9 cellular contexts compared by ENCODE assay signal in genomic region chr19:35612224-35612558, GRCh38. TPM values are rescaled to one million over a fixed set of nuclear protein-coding genes. Genes with fewer than 3 reads are reported as not detected.
DNase-seq lines count a peak whose midpoint lies in the region; ATAC-seq and TF ChIP-seq lines count a peak whose summit lies in the region.
"Had no signal": no experiment of that assay in that cellular context is flagged by ENCODE, and none has a peak within 500 bp of the region (broad histone marks: within the 10 kb centered on the region; RNA-seq: fewer than 3 reads in every experiment).

No MANE protein-coding gene starts in this region.

- H3K36me3 ChIP-seq in SK-N-MC (ENCODE audit: insufficient read depth, low read length): no peaks in the 10 kb centered on the region; the same call in 1 of the 2 replicates
- H3K36me3 ChIP-seq in gastrocnemius medialis: no peaks in the 10 kb centered on the region

- H3K9me3 ChIP-seq in SK-N-MC (ENCODE audit: low read depth, low read length) (no peaks in the 10 kb centered on the region), gastrocnemius medialis (no peaks in the 10 kb centered on the region)

- H3K4me1 ChIP-seq in gastrocnemius medialis: peaks cover 5 to 15% of the 10 kb centered on the region in 2 donors

- no peak for TF ChIP-seq POLR2A in gastrocnemius medialis (IDR thresholded peaks at IDR 0.05)

- in situ Hi-C loops in gastrocnemius medialis (cut with MboI; ENCODE audit: low sequenced_read_pairs in 4 of 4): no loop called here

- H3K4me3 ChIP-seq in SK-N-MC (peak overlapping the region; percentile 97), fibroblast of mammary gland (ENCODE audit: control insufficient read depth, low read depth, low read length) (peak overlapping the region; percentile 91), gastrocnemius medialis (peak overlapping the region; percentile 78 to 90 (median 86))

- H3K27ac ChIP-seq in SK-N-MC (no peak overlapping the region), gastrocnemius medialis (peak overlapping the region; percentile 58 to 75 (median 68)), caudate nucleus (ENCODE audit: low read depth, low read length) (no peak overlapping the region)

- intact Hi-C loops in gastrocnemius medialis (cut with DNase I; ENCODE audit: low total_unique reads): loop anchor here (1.0 kb wide), 4 partner anchors 16 to 104 kb away; partner anchors contain the start of genes COX6B1 and TMEM147

- DNase-seq in SK-N-MC (ENCODE audit: low read depth, low spot score): no peak
- DNase-seq in fibroblast of mammary gland (ENCODE audit: low read depth): no peak
- DNase-seq in gastrocnemius medialis: no peak
- no peak for DNase-seq in NCI-H510A (lab: John Stamatoyannopoulos, UW)
- DNase-seq in caudate nucleus (lab: John Stamatoyannopoulos, UW): no peak
- no peak for DNase-seq in HUDEP-2 (lab: John Stamatoyannopoulos, UW; ENCODE audit: unreplicated experiment in 76 of 76)

- no peak for TF ChIP-seq CTCF in fibroblast of mammary gland (conservative IDR thresholded peaks at IDR 0.05; ENCODE audit: control insufficient read depth, insufficient read depth, low read depth, low read length)
- TF ChIP-seq CTCF in gastrocnemius medialis (IDR thresholded peaks at IDR 0.05 in 4 of 5, conservative IDR thresholded peaks at IDR 0.05 in 1 of 5): no peak

- ATAC-seq in GM18511 (IDR thresholded peaks at IDR 0.05; ENCODE audit: unreplicated experiment) (peak; percentile 10), gastrocnemius medialis (peak; percentile 4 to 8), HG03469 (IDR thresholded peaks at IDR 0.05; ENCODE audit: unreplicated experiment) (no peak)

- no peaks in the 10 kb centered on the region for H3K27me3 ChIP-seq in gastrocnemius medialis

- peak overlapping the region; percentile 64 for H3K9ac ChIP-seq in SK-N-MC (ENCODE audit: insufficient read length)

RNA-seq across cellular contexts. Expression of gene HAUS5, which starts 0.3 kb away (rescaled TPM):
- total RNA-seq in gastrocnemius medialis: 1 to 10 TPM; 2.5 to 4.8 (median 3.4) TPM

RNA-seq across cellular contexts. Expression of gene RBM42, which starts 16.6 kb away (rescaled TPM):
- total RNA-seq in gastrocnemius medialis: 10 to 100 TPM; 45.8 to 77.8 (median 75.4) TPM

RNA-seq across cellular contexts. Expression of gene PMIS2, which starts 26.2 kb away (rescaled TPM):
- not detected for total RNA-seq in gastrocnemius medialis
- total RNA-seq: SK-MEL-5 had no signal

RNA-seq across cellular contexts. Expression of gene ETV2, which starts 29.4 kb away (rescaled TPM):
- total RNA-seq in gastrocnemius medialis: under 1 TPM in 1 of 4 donors, not detected in 3; 0.23 TPM

RNA-seq across cellular contexts. Expression of gene COX6B1, which starts 35.9 kb away (rescaled TPM):
- 1,000 to 10,000 TPM in 2 of 4 donors, 100 to 1,000 TPM in 2; 899 to 1,245 (median 976) TPM for total RNA-seq in gastrocnemius medialis

Comparison
In these comparisons a context has a peak if more than half of its experiments do, and no peak if none do; other contexts are left out.
1. H3K27ac ChIP-seq: peak in gastrocnemius medialis (4 of 4); none in SK-N-MC (single experiment) and caudate nucleus (single experiment).
2. Peak in every context shown above with its lines, with median percentiles within 50 percentile points of each other: H3K4me3 ChIP-seq.